ENCODE assay signal across 1 cellular context in genomic region chr20:35284267-35284991, GRCh38.
TF ChIP-seq lines count a peak whose summit lies in the region.

EIF6 (minus strand) TSS chr20:35284772; CDS start chr20:35284487, 285 bp downstream.

TF ChIP-seq in HepG2, 621 proteins besides CTCF, POLR2A, EP300 and RAD21 (continued from another document):
- TF ChIP-seq ZNF337 (CRISPR knock-in tag; IDR thresholded peaks at IDR 0.05; ENCODE audit: borderline replicate concordance, low read depth) (0 out of 2 replicates have a peak, but pooled peaks have one; percentile 48), MIXL1 (CRISPR knock-in tag; IDR thresholded peaks at IDR 0.05) (peak; percentile 39; the same call in 1 of the 2 replicates), ZNF282 (IDR thresholded peaks at IDR 0.05; ENCODE audit: partially characterized antibody) (no peak), MEIS2 (CRISPR knock-in tag; IDR thresholded peaks at IDR 0.05) (peak; percentile 31; the same call in 1 of the 2 replicates), ZNF788 (CRISPR knock-in tag; IDR thresholded peaks at IDR 0.05; ENCODE audit: borderline replicate concordance) (peak; percentile 82), ARNT (IDR thresholded peaks at IDR 0.05) (no peak), REPIN1 (CRISPR knock-in tag; IDR thresholded peaks at IDR 0.05; ENCODE audit: borderline replicate concordance, low read depth) (peak; percentile 68; the same call in 1 of the 2 replicates), SNAI1 (CRISPR knock-in tag; IDR thresholded peaks at IDR 0.05; ENCODE audit: borderline replicate concordance) (peak; percentile 91), TRIM22 (IDR thresholded peaks at IDR 0.05) (no peak), ZFP1 (CRISPR knock-in tag; IDR thresholded peaks at IDR 0.05) (peak; percentile 92), E2F5 (CRISPR knock-in tag; conservative IDR thresholded peaks at IDR 0.05) (peak; percentile 78), SALL1 (CRISPR knock-in tag; IDR thresholded peaks at IDR 0.05) (peak; percentile 89), ZNF224 (CRISPR knock-in tag; IDR thresholded peaks at IDR 0.05) (0 out of 2 replicates have a peak, but pooled peaks have one; percentile 80), KDM2A (CRISPR knock-in tag; IDR thresholded peaks at IDR 0.05; ENCODE audit: borderline replicate concordance, low read depth) (peak; percentile 97), RAD51 (IDR thresholded peaks at IDR 0.05; ENCODE audit: borderline replicate concordance) (no peak), ZFP82 (CRISPR knock-in tag; IDR thresholded peaks at IDR 0.05; ENCODE audit: borderline replicate concordance) (peak; percentile 92; the same call in 1 of the 2 replicates), TSC22D2 (CRISPR knock-in tag; IDR thresholded peaks at IDR 0.05; ENCODE audit: borderline replicate concordance) (peak; percentile 34; the same call in 1 of the 2 replicates), ZNF354B (CRISPR knock-in tag; IDR thresholded peaks at IDR 0.05) (no peak), SOX6 (IDR thresholded peaks at IDR 0.05) (no peak), SOX6 (CRISPR knock-in tag; IDR thresholded peaks at IDR 0.05) (peak; percentile 80), MTA3 (CRISPR knock-in tag; IDR thresholded peaks at IDR 0.05) (no peak), EZH2 (conservative IDR thresholded peaks at IDR 0.05; ENCODE audit: low read depth, low read length) (no peak), RFX3 (CRISPR knock-in tag; IDR thresholded peaks at IDR 0.05) (no peak; the same call in 1 of the 2 replicates), JUN (CRISPR knock-in tag; IDR thresholded peaks at IDR 0.05) (no peak), RNF2 (conservative IDR thresholded peaks at IDR 0.05; ENCODE audit: low read depth) (peak; percentile 36; the same call in 1 of the 2 replicates)
- TF ChIP-seq, protein P1, sequence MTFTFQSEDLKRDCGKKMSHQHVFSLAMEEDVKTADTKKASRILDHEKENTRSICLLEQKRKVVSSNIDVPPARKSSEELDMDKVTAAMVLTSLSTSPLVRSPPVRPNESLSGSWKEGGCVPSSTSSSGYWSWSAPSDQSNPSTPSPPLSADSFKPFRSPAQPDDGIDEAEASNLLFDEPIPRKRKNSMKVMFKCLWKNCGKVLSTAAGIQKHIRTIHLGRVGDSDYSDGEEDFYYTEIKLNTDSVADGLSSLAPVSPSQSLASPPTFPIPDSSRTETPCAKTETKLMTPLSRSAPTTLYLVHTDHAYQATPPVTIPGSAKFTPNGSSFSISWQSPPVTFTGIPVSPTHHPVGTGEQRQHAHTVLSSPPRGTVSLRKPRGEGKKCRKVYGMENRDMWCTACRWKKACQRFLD (CRISPR knock-in tag; IDR thresholded peaks at IDR 0.05; ENCODE audit: borderline replicate concordance): no peak; the same call in 1 of the 2 replicates
- TF ChIP-seq, protein P2, sequence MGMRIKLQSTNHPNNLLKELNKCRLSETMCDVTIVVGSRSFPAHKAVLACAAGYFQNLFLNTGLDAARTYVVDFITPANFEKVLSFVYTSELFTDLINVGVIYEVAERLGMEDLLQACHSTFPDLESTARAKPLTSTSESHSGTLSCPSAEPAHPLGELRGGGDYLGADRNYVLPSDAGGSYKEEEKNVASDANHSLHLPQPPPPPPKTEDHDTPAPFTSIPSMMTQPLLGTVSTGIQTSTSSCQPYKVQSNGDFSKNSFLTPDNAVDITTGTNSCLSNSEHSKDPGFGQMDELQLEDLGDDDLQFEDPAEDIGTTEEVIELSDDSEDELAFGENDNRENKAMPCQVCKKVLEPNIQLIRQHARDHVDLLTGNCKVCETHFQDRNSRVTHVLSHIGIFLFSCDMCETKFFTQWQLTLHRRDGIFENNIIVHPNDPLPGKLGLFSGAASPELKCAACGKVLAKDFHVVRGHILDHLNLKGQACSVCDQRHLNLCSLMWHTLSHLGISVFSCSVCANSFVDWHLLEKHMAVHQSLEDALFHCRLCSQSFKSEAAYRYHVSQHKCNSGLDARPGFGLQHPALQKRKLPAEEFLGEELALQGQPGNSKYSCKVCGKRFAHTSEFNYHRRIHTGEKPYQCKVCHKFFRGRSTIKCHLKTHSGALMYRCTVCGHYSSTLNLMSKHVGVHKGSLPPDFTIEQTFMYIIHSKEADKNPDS (CRISPR knock-in tag; IDR thresholded peaks at IDR 0.05): peak; percentile 91
- TF ChIP-seq, protein P3, sequence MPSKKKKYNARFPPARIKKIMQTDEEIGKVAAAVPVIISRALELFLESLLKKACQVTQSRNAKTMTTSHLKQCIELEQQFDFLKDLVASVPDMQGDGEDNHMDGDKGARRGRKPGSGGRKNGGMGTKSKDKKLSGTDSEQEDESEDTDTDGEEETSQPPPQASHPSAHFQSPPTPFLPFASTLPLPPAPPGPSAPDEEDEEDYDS (CRISPR knock-in tag; IDR thresholded peaks at IDR 0.05): peak; percentile 89
TF ChIP-seq in HepG2: peak in this region for 405.
